8 cellular contexts compared by ENCODE assay signal in genomic region chr9:88388886-88389617, GRCh38. TPM values are rescaled to one million over a fixed set of nuclear protein-coding genes. Genes with fewer than 3 reads are reported as not detected.
DNase-seq lines count a peak whose midpoint lies in the region; ATAC-seq lines count a peak whose summit lies in the region.

No MANE protein-coding gene starts in this region.

- H3K27me3 ChIP-seq in rectal smooth muscle tissue (ENCODE audit: control insufficient read depth, insufficient read depth, low read length), result no peaks in the 10 kb centered on the region

- H3K27ac ChIP-seq in rectal smooth muscle tissue (ENCODE audit: low read depth, low read length), result peak overlapping the region; percentile 91

- peak; percentile 40 for ATAC-seq in GM21723 (IDR thresholded peaks at IDR 0.05; ENCODE audit: unreplicated experiment)

- no peaks in the 10 kb centered on the region for H3K36me3 ChIP-seq in rectal smooth muscle tissue (ENCODE audit: control insufficient read depth, insufficient read depth, low read length)

- in situ Hi-C loops in G401 (cut with HindIII; ENCODE audit: low sequenced_read_pairs) (no loop called here), KBM-7 (cut with MboI; ENCODE audit: low pct_unique_long_range_greater_than_20kb, low sequenced_read_pairs) (loop anchor here (25.0 kb wide), 1 partner anchor 102 kb away; no protein-coding TSS in a partner anchor)

- DNase-seq in G401 (ENCODE audit: low spot score) (peak; percentile 54), KBM-7 (peak; percentile 70), SW480 (ENCODE audit: low spot score) (peak; percentile 69), astrocyte of the hippocampus (ENCODE audit: low read depth, low spot score) (peak; percentile 84), hypothalamus (lab: John Stamatoyannopoulos, UW) (peak in 43 of 51 donors; percentile 8 to 84 (median 56)), T-helper 9 cell (no peak)

- H3K4me1 ChIP-seq in rectal smooth muscle tissue (ENCODE audit: control insufficient read depth, insufficient read depth, low read length), result peaks cover 22% of the 10 kb centered on the region

- peak overlapping the region; percentile 86 for H3K4me3 ChIP-seq in rectal smooth muscle tissue (ENCODE audit: low read length)

- peak overlapping the region; percentile 66 for H3K9ac ChIP-seq in rectal smooth muscle tissue (ENCODE audit: low read length)

RNA-seq across cellular contexts. Expression of gene SPIN1, which starts 0.8 kb away (rescaled TPM):
- 63.9 and 84.5 TPM in 2 replicates for total RNA-seq in G401 (2014; rRNA removed; shearing (Covaris generic))
